ENCODE assay signal across 8 cellular contexts in genomic region chr3:49104052-49104426, GRCh38. TPM values are rescaled to one million over a fixed set of nuclear protein-coding genes. Genes with fewer than 3 reads are reported as not detected.
DNase-seq lines count a peak whose midpoint lies in the region; ATAC-seq and TF ChIP-seq lines count a peak whose summit lies in the region.

No MANE protein-coding gene starts in this region.

- DNase-seq in H4 (ENCODE audit: low spot score), result peak; percentile 1
- no peak for DNase-seq in activated B cell treated with CpG ODN at 0.5 μM for 24 hours
- DNase-seq in right cardiac atrium, result no peak
- no peak for DNase-seq in Kasumi-1 (lab: John Stamatoyannopoulos, UW)
- DNase-seq in pons (ENCODE audit: low spot score), result no peak
- DNase-seq in NCI-H2107 treated with DMSO at 0.1 percent for 48 hours (lab: John Stamatoyannopoulos, UW; ENCODE audit: unreplicated experiment), result no peak

- no peaks in the 10 kb centered on the region for H3K27me3 Mint-ChIP-seq in activated B cell treated with CpG ODN at 0.5 μM for 24 hours

- H3K9me3 ChIP-seq in right cardiac atrium (ENCODE audit: control insufficient read depth, low read length) (no peaks in the 10 kb centered on the region), skeletal muscle satellite cell (replicated peaks; ENCODE audit: low read length) (no peaks in the 10 kb centered on the region)

- 4% methylated on average over 8 of the region's 8 CpGs for whole genome bisulfite sequencing in right cardiac atrium

- CTCF ChIA-PET in activated B cell treated with CpG ODN at 0.5 μM for 24 hours (lab: Charles Lee), result interaction anchor here (1.0 kb wide), 1 partner anchor 10 kb away, joined by 5 read pairs; the partner anchor contains the start of gene QRICH1

- H3K27me3 ChIP-seq in right cardiac atrium (ENCODE audit: control insufficient read depth, insufficient read depth), result no peaks in the 10 kb centered on the region
- H3K27me3 ChIP-seq in skeletal muscle satellite cell (ENCODE audit: control insufficient read depth, insufficient read depth, low read length), result no peaks in the 10 kb centered on the region

- ATAC-seq in activated B cell treated with CpG ODN at 0.5 μM for 24 hours (ENCODE audit: low read depth) (no peak), right cardiac atrium (peak in 1 of 2 donors; percentile 1), GM19035 (IDR thresholded peaks at IDR 0.05; ENCODE audit: unreplicated experiment) (no peak)

- H3K9me3 Mint-ChIP-seq in activated B cell treated with CpG ODN at 0.5 μM for 24 hours, result no peaks in the 10 kb centered on the region

- H3K36me3 Mint-ChIP-seq in activated B cell treated with CpG ODN at 0.5 μM for 24 hours (ENCODE audit: low read depth), result peaks cover 54% of the 10 kb centered on the region

- H3K4me1 ChIP-seq in right cardiac atrium (ENCODE audit: control insufficient read depth, insufficient read depth, low read length) (peaks cover 7% of the 10 kb centered on the region), skeletal muscle satellite cell (ENCODE audit: control insufficient read depth, insufficient read depth, low read length) (peaks cover 14% of the 10 kb centered on the region)

- intact Hi-C loops in activated B cell treated with CpG ODN at 0.5 μM for 24 hours (cut with micrococcal nuclease), result loop anchor here (1.0 kb wide), 3 partner anchors 10 to 236 kb away; partner anchors contain the start of genes QRICH1, USP19 and USP4
- intact Hi-C loops in right cardiac atrium (cut with DNase I), result no loop called here

- H3K36me3 ChIP-seq in skeletal muscle satellite cell (ENCODE audit: insufficient read depth, low read length), result peaks cover 42% of the 10 kb centered on the region

- H3K9ac ChIP-seq in skeletal muscle satellite cell (ENCODE audit: low read depth, low read length), result peak overlapping the region; percentile 90

- H3K4me2 ChIP-seq in skeletal muscle satellite cell (ENCODE audit: low read length), result peak overlapping the region; percentile 94

- H3K4me1 Mint-ChIP-seq in activated B cell treated with CpG ODN at 0.5 μM for 24 hours, result peaks cover 28% of the 10 kb centered on the region

- peak overlapping the region; percentile 97 for H3K27ac Mint-ChIP-seq in activated B cell treated with CpG ODN at 0.5 μM for 24 hours

- POLR2A ChIA-PET in activated B cell treated with CpG ODN at 0.5 μM for 24 hours (lab: Charles Lee), result interaction anchor here (0.6 to 5.4 kb wide), 6 partner anchors 10 to 1138 kb away, joined by 3 to 57 read pairs (median 8); partner anchors contain the start of genes IMPDH2, NDUFAF3, QRICH1 and USP19

- H3K27ac ChIP-seq in right cardiac atrium (ENCODE audit: low read length), result peak overlapping the region; percentile 61

- H3K4me3 ChIP-seq in right cardiac atrium (ENCODE audit: low read length) (peak overlapping the region; percentile 62), skeletal muscle satellite cell (ENCODE audit: low read length) (peak overlapping the region; percentile 90)

- peak overlapping the region; percentile 98 for H3K4me3 Mint-ChIP-seq in activated B cell treated with CpG ODN at 0.5 μM for 24 hours

- TF ChIP-seq CTCF in activated B cell treated with CpG ODN at 0.5 μM for 24 hours (IDR thresholded peaks at IDR 0.05), result no peak

RNA-seq across cellular contexts. Expression of gene QARS1, which starts 0.5 kb away (rescaled TPM):
- total RNA-seq in H4 (2014; rRNA removed; shearing (Covaris generic)), result 139 and 150 TPM in 2 replicates
- total RNA-seq in activated B cell treated with CpG ODN at 0.5 μM for 24 hours (321 and 342 TPM in 2 replicates), right cardiac atrium (100 to 1,000 TPM; 155 to 188 (median 158) TPM)
- polyA plus RNA-seq in right cardiac atrium, result 132 TPM
- 241 and 389 TPM in 2 replicates for total RNA-seq in skeletal muscle satellite cell (2012; rRNA removed)

RNA-seq across cellular contexts. Expression of gene QRICH1, which starts 10.2 kb away (rescaled TPM):
- total RNA-seq in H4 (2014; rRNA removed; shearing (Covaris generic)), result 36.3 and 47.4 TPM in 2 replicates
- total RNA-seq in activated B cell treated with CpG ODN at 0.5 μM for 24 hours (142 and 155 TPM in 2 replicates), right cardiac atrium (10 to 100 TPM; 59.2 to 74.7 (median 65.9) TPM)
- polyA plus RNA-seq in right cardiac atrium, result 23.3 TPM
- total RNA-seq in skeletal muscle satellite cell (2012; rRNA removed), result 120 TPM in 2 replicates

RNA-seq across cellular contexts. Expression of gene USP19, which starts 16.6 kb away (rescaled TPM):
- total RNA-seq in H4 (2014; rRNA removed; shearing (Covaris generic)), result 18.4 and 18.5 TPM in 2 replicates
- total RNA-seq in activated B cell treated with CpG ODN at 0.5 μM for 24 hours, result 62.0 and 75.3 TPM in 2 replicates
- 10 to 100 TPM; 38.4 to 62.8 (median 56.1) TPM for total RNA-seq in right cardiac atrium
- polyA plus RNA-seq in right cardiac atrium, result 25.5 TPM
- 29.7 and 30.9 TPM in 2 replicates for total RNA-seq in skeletal muscle satellite cell (2012; rRNA removed)

RNA-seq across cellular contexts. Expression of gene LAMB2, which starts 28.8 kb away (rescaled TPM):
- total RNA-seq in H4 (2014; rRNA removed; shearing (Covaris generic)), result 40.7 and 43.8 TPM in 2 replicates
- total RNA-seq in activated B cell treated with CpG ODN at 0.5 μM for 24 hours, result not detected in 2 replicates
- total RNA-seq in right cardiac atrium, result 100 to 1,000 TPM; 725 to 914 (median 824) TPM
- polyA plus RNA-seq in right cardiac atrium, result 803 TPM
- total RNA-seq in skeletal muscle satellite cell (2012; rRNA removed), result 126 and 130 TPM in 2 replicates
